Comparison of ENCODE assay signal across 9 cellular contexts in the genomic region with DNA sequence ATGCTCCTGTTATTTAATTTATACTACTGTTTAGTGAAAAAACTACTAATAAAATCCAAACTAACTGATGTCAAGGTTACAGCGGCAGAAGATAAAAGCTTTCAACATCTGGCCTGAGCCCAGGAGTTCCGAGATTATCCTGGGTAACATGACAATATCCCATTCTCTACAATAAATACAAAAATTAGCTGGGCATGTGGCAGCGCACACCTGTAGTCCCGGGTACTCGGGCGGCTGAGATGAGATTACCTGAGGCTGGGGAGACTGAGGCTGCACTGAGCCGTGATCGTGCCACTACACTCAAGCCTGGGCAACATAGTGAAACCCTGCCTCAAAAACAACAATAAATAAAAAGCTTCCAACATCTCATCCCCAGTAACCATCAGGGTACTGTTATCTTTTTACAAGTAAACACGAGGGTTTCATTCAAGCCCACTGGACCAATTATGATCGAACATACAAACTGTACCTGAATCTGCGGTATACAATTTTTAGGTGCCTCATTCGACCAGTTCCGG. TPM values are rescaled to one million over a fixed set of nuclear protein-coding genes. Genes with fewer than 3 reads are reported as not detected.
DNase-seq lines count a peak whose midpoint lies in the region; ATAC-seq, FAIRE-seq and TF ChIP-seq lines count a peak whose summit lies in the region.
"Had no signal": no experiment of that assay in that cellular context is flagged by ENCODE, and none has a peak within 500 bp of the region (broad histone marks: within the 10 kb centered on the region; RNA-seq: fewer than 3 reads in every experiment).

No MANE protein-coding gene starts in this region.

- H3K4me3 Mint-ChIP-seq in activated CD4-positive, alpha-beta T cell treated with anti-CD3 and anti-CD28 coated beads, Interleukin-2, amount 10 ng/mL, durations not matched to agents 24 days and 14 days, result peak overlapping the region; percentile 97
- peak overlapping the region; percentile 99 for H3K4me3 Mint-ChIP-seq in activated naive CD8-positive, alpha-beta T cell treated with anti-CD3 and anti-CD28 coated beads, Interleukin-2, amount 50 U/mL, for 24 hours

- H3K4me1 ChIP-seq in HepG2 (ENCODE audit: insufficient read depth, low read length), result peaks cover 50% of the 10 kb centered on the region
- H3K4me1 ChIP-seq in thyroid gland, result peaks cover 14 to 22% of the 10 kb centered on the region in 2 donors

- in situ Hi-C loops in HepG2 (cut with HindIII; ENCODE audit: extremely low pct_ligation_motif_present, low pct_unique_long_range_greater_than_20kb), result loop anchor here (5.0 kb wide), 1 partner anchor 76 kb away; a partner anchor contains a TSS

- no peak for TF ChIP-seq RAD21 in HepG2 (CRISPR knock-in tag; IDR thresholded peaks at IDR 0.05)

- no peak for TF ChIP-seq CTCF in HepG2 (CRISPR knock-in tag; IDR thresholded peaks at IDR 0.05)
- no peak for TF ChIP-seq CTCF in thyroid gland (IDR thresholded peaks at IDR 0.05)

- peak overlapping the region; percentile 84 for H3K27ac ChIP-seq in HepG2 (ENCODE audit: extremely low read length, insufficient read depth, low read length)
- peak overlapping the region in 2 of 3 donors; percentile 95 to 98 for H3K27ac ChIP-seq in thyroid gland

- H3K27me3 ChIP-seq in HepG2 (ENCODE audit: control insufficient read depth in 1 of 2, insufficient read depth in 2 of 2, low read length in 2 of 2) (no peaks in the 10 kb centered on the region; a peak in 1 of 5 replicates), thyroid gland (no peaks in the 10 kb centered on the region)

- peak overlapping the region; percentile 97 for H3K9ac ChIP-seq in HepG2 (ENCODE audit: insufficient read depth, low read depth, low read length)

- no peak for TF ChIP-seq EP300 in HepG2 (IDR thresholded peaks at IDR 0.05; ENCODE audit: low read depth in 2 of 2, low read length in 2 of 2)
- TF ChIP-seq EP300 in HepG2 (CRISPR knock-in tag; IDR thresholded peaks at IDR 0.05; ENCODE audit: borderline replicate concordance), result no peak

- H3K27me3 Mint-ChIP-seq in activated CD4-positive, alpha-beta T cell treated with anti-CD3 and anti-CD28 coated beads, Interleukin-2, amount 10 ng/mL, durations not matched to agents 24 days and 14 days, result no peaks in the 10 kb centered on the region
- H3K27me3 Mint-ChIP-seq in activated naive CD8-positive, alpha-beta T cell treated with anti-CD3 and anti-CD28 coated beads, Interleukin-2, amount 50 U/mL, for 24 hours, result no peaks in the 10 kb centered on the region

- ATAC-seq in activated naive CD8-positive, alpha-beta T cell treated with anti-CD3 and anti-CD28 coated beads, Interleukin-2, amount 50 U/mL, for 24 hours, result no peak
- no peak for ATAC-seq in HepG2
- ATAC-seq in GM18861 (IDR thresholded peaks at IDR 0.05; ENCODE audit: unreplicated experiment), result no peak
- ATAC-seq in GM21529 (IDR thresholded peaks at IDR 0.05; ENCODE audit: unreplicated experiment), result no peak

- WGBS in HepG2 (ENCODE audit: low lambda C conversion rate), result 5% methylated on average over 13 of the region's 13 CpGs
- 51 to 56% methylated on average over 13 of the region's 13 CpGs for WGBS in thyroid gland, 2 donors

- peaks cover 13 to 53% of the 10 kb centered on the region in 2 experiments for H3K36me3 ChIP-seq in HepG2 (replicated peaks in 1 of 2; ENCODE audit: control insufficient read depth in 1 of 2, insufficient read depth in 2 of 2, low read length in 2 of 2)
- peaks cover 43 to 45% of the 10 kb centered on the region in 2 donors for H3K36me3 ChIP-seq in thyroid gland

- peak overlapping the region; percentile 99 for H3K27ac Mint-ChIP-seq in activated CD4-positive, alpha-beta T cell treated with anti-CD3 and anti-CD28 coated beads, Interleukin-2, amount 10 ng/mL, durations not matched to agents 24 days and 14 days
- peak overlapping the region; percentile 100 for H3K27ac Mint-ChIP-seq in activated naive CD8-positive, alpha-beta T cell treated with anti-CD3 and anti-CD28 coated beads, Interleukin-2, amount 50 U/mL, for 24 hours

- peaks cover 62% of the 10 kb centered on the region for H3K36me3 Mint-ChIP-seq in activated CD4-positive, alpha-beta T cell treated with anti-CD3 and anti-CD28 coated beads, Interleukin-2, amount 10 ng/mL, durations not matched to agents 24 days and 14 days (ENCODE audit: low read depth)
- peaks cover 66% of the 10 kb centered on the region for H3K36me3 Mint-ChIP-seq in activated naive CD8-positive, alpha-beta T cell treated with anti-CD3 and anti-CD28 coated beads, Interleukin-2, amount 50 U/mL, for 24 hours (ENCODE audit: low read depth)

- H3K4me3 ChIP-seq in HepG2 (replicated peaks in 1 of 3; ENCODE audit: insufficient read depth in 1 of 3, low read depth in 2 of 3, low read length in 3 of 3), result peak overlapping the region; percentile 61 to 82 (median 82)
- peak overlapping the region in 2 of 3 donors; percentile 68 to 74 for H3K4me3 ChIP-seq in thyroid gland (replicated peaks in 1 of 3)

- H3K9me3 ChIP-seq in HepG2 (ENCODE audit: low read length) (no peaks in the 10 kb centered on the region), thyroid gland (no peaks in the 10 kb centered on the region)

- TF ChIP-seq POLR2A in HepG2 (IDR thresholded peaks at IDR 0.05; ENCODE audit: insufficient read depth in 1 of 2, low read depth in 2 of 2, low read length in 2 of 2) (0 out of 4 replicates have a peak, but pooled peaks of 1 of the 2 experiments have one; percentile 11), thyroid gland (IDR thresholded peaks at IDR 0.05) (no peak)

- no peak overlapping the region for H2AFZ ChIP-seq in HepG2 (ENCODE audit: low read length)

- intact Hi-C loops in activated CD4-positive, alpha-beta T cell treated with anti-CD3 and anti-CD28 coated beads, Interleukin-2, amount 10 ng/mL, durations not matched to agents 24 days and 14 days (cut with micrococcal nuclease), result loop anchor here (2.0 to 10.0 kb wide), 5 partner anchors 155 to 1619 kb away; a partner anchor contains a TSS
- intact Hi-C loops in HepG2 (cut with micrococcal nuclease; ENCODE audit: unreplicated experiment), result loop anchor here (1.0 to 2.0 kb wide), 3 partner anchors 35 to 79 kb away; a partner anchor contains a TSS
- intact Hi-C loops in thyroid gland (cut with DNase I), result no loop called here

- H3K4me2 ChIP-seq in HepG2 (ENCODE audit: low read depth, low read length), result peak overlapping the region; percentile 92

- H4K20me1 ChIP-seq in HepG2 (ENCODE audit: insufficient read depth, low read length), result peaks cover 50% of the 10 kb centered on the region

- CTCF ChIA-PET in HepG2 (lab: Yijun Ruan, JAX; ENCODE audit: low intra/inter-chr PET ratio, low total read pairs), result no interaction called here

- no peaks in the 10 kb centered on the region for H3K9me3 Mint-ChIP-seq in activated CD4-positive, alpha-beta T cell treated with anti-CD3 and anti-CD28 coated beads, Interleukin-2, amount 10 ng/mL, durations not matched to agents 24 days and 14 days
- H3K9me3 Mint-ChIP-seq in activated naive CD8-positive, alpha-beta T cell treated with anti-CD3 and anti-CD28 coated beads, Interleukin-2, amount 50 U/mL, for 24 hours, result no peaks in the 10 kb centered on the region

- H3K4me1 Mint-ChIP-seq in activated CD4-positive, alpha-beta T cell treated with anti-CD3 and anti-CD28 coated beads, Interleukin-2, amount 10 ng/mL, durations not matched to agents 24 days and 14 days, result peaks cover 50% of the 10 kb centered on the region
- H3K4me1 Mint-ChIP-seq in activated naive CD8-positive, alpha-beta T cell treated with anti-CD3 and anti-CD28 coated beads, Interleukin-2, amount 50 U/mL, for 24 hours, result peaks cover 64% of the 10 kb centered on the region

- H3K79me2 ChIP-seq in HepG2 (ENCODE audit: insufficient read depth, low read length), result peaks cover 27% of the 10 kb centered on the region

- FAIRE-seq in HepG2 (lab: Jason Lieb, UNC), result no peak

- POLR2A ChIA-PET in HepG2 (lab: Yijun Ruan, JAX), result interaction anchor here (1.1 to 1.7 kb wide), 2 partner anchors 10 to 42 kb away, joined by 3 to 5 read pairs; no protein-coding TSS in a partner anchor

- BruUV-seq in HepG2 (replicated peaks; lab: Mats Ljungman, UMichigan), result no TSS peak

- DNase-seq in activated CD4-positive, alpha-beta T cell treated with anti-CD3 and anti-CD28 coated beads, Interleukin-2, amount 10 ng/mL, durations not matched to agents 24 days and 14 days, result no peak
- DNase-seq in activated CD4-positive, alpha-beta T cell treated with anti-CD3 and anti-CD28 coated beads, Interleukin-2, amount 50 U/mL, for 1 hour, result no peak
- DNase-seq in activated naive CD8-positive, alpha-beta T cell treated with anti-CD3 and anti-CD28 coated beads, Interleukin-2, amount 50 U/mL, for 24 hours, result no peak
- DNase-seq in HepG2 (ENCODE audit: low spot score) (no peak), thyroid gland (no peak), HK-2 (ENCODE audit: unreplicated experiment) (no peak)
- DNase-seq: amniotic stem cell had no signal

RNA-seq across cellular contexts. Expression of a gene that starts 1.3 kb away (rescaled TPM):
- total RNA-seq in activated CD4-positive, alpha-beta T cell treated with anti-CD3 and anti-CD28 coated beads, Interleukin-2, amount 10 ng/mL, durations not matched to agents 24 days and 14 days, result 1,546 and 1,565 TPM in 2 replicates
- total RNA-seq in HepG2 (2016; rRNA removed; fragmentation: Illumina TruSeq; extraction: Trizol), result 1,981 and 2,192 TPM in 2 replicates
- total RNA-seq in HepG2 (2016; cell fraction: cytosol; rRNA removed; fragmentation: Illumina TruSeq; extraction: Trizol; ENCODE audit: low read depth), result 3,324 and 3,542 TPM in 2 replicates
- total RNA-seq in HepG2 (2016; cell fraction: insoluble cytoplasmic fraction; rRNA removed; fragmentation: Illumina TruSeq; extraction: Trizol), result 1,946 and 2,347 TPM in 2 replicates
- 4,900 and 5,247 TPM in 2 replicates for total RNA-seq in HepG2 (2016; cell fraction: membrane; rRNA removed; fragmentation: Illumina TruSeq; extraction: Trizol)
- total RNA-seq in HepG2 (2016; cell fraction: nucleus; rRNA removed; fragmentation: Illumina TruSeq; extraction: Trizol), result 696 and 786 TPM in 2 replicates
- 3,367 and 3,734 TPM in 2 replicates for polyA plus RNA-seq in HepG2 (2011; rRNA removed)
- polyA plus RNA-seq in HepG2 (2011; cell fraction: cytosol; rRNA removed), result 216 and 299 TPM in 2 replicates
- 168 and 341 TPM in 2 replicates for polyA plus RNA-seq in HepG2 (2011; cell fraction: nucleus; rRNA removed)
- 2,075 and 2,920 TPM in 2 replicates for polyA plus RNA-seq in HepG2 (2012)
- polyA plus RNA-seq in HepG2 (2016; cell fraction: cytosol; fragmentation: Illumina TruSeq; extraction: Trizol; ENCODE audit: low read depth), result 4,668 and 5,281 TPM in 2 replicates
- 2,672 and 2,701 TPM in 2 replicates for polyA plus RNA-seq in HepG2 (2016; cell fraction: insoluble cytoplasmic fraction; fragmentation: Illumina TruSeq; extraction: Trizol; ENCODE audit: low read depth)
- polyA plus RNA-seq in HepG2 (2016; cell fraction: membrane; fragmentation: Illumina TruSeq; extraction: Trizol; ENCODE audit: low read depth), result 6,074 and 6,302 TPM in 2 replicates
- polyA plus RNA-seq in HepG2 (2016; cell fraction: nucleus; fragmentation: Illumina TruSeq; extraction: Trizol; ENCODE audit: insufficient read depth, low read depth), result 1,552 and 1,570 TPM in 2 replicates
- 352 and 1,422 TPM in 2 replicates for polyA minus RNA-seq in HepG2 (2011; rRNA and poly(A)+ RNA removed; ENCODE audit: low replicate concordance)
- polyA minus RNA-seq in HepG2 (2011; cell fraction: cytosol; rRNA and poly(A)+ RNA removed), result 513 and 618 TPM in 2 replicates
- polyA minus RNA-seq in HepG2 (2011; cell fraction: nucleus; rRNA and poly(A)+ RNA removed), result 284 and 353 TPM in 2 replicates
- total RNA-seq in thyroid gland, result 100 to 1,000 TPM in 2 of 4 donors, 10 to 100 TPM in 2; 54.4 to 499 (median 123) TPM

RNA-seq across cellular contexts. Expression of a gene that starts 7.4 kb away (rescaled TPM):
- total RNA-seq in activated CD4-positive, alpha-beta T cell treated with anti-CD3 and anti-CD28 coated beads, Interleukin-2, amount 10 ng/mL, durations not matched to agents 24 days and 14 days, result 1.7 and 1.8 TPM in 2 replicates
- total RNA-seq in HepG2 (2016; rRNA removed; fragmentation: Illumina TruSeq; extraction: Trizol) (1.4 TPM in 2 replicates), thyroid gland (10 to 100 TPM; 15.9 to 32.1 (median 21.0) TPM)
- 0.71 and 1.1 TPM in 2 replicates for total RNA-seq in HepG2 (2016; cell fraction: cytosol; rRNA removed; fragmentation: Illumina TruSeq; extraction: Trizol; ENCODE audit: low read depth)
- total RNA-seq in HepG2 (2016; cell fraction: insoluble cytoplasmic fraction; rRNA removed; fragmentation: Illumina TruSeq; extraction: Trizol), result 1.2 and 1.6 TPM in 2 replicates
- total RNA-seq in HepG2 (2016; cell fraction: membrane; rRNA removed; fragmentation: Illumina TruSeq; extraction: Trizol), result 1.1 and 1.6 TPM in 2 replicates
- total RNA-seq in HepG2 (2016; cell fraction: nucleus; rRNA removed; fragmentation: Illumina TruSeq; extraction: Trizol), result 0.56 and 1.2 TPM in 2 replicates
- 0.33 and 0.39 TPM in 2 replicates for polyA plus RNA-seq in HepG2 (2011; rRNA removed)
- 0.16 and 0.31 TPM in 2 replicates for polyA plus RNA-seq in HepG2 (2011; cell fraction: cytosol; rRNA removed)
- polyA plus RNA-seq in HepG2 (2011; cell fraction: nucleus; rRNA removed), result 0.08 and 0.24 TPM in 2 replicates
- polyA plus RNA-seq in HepG2 (2012), result 0.43 and 0.58 TPM in 2 replicates
- polyA plus RNA-seq in HepG2 (2016; cell fraction: cytosol; fragmentation: Illumina TruSeq; extraction: Trizol; ENCODE audit: low read depth), result 0.05 TPM in 1 of 2 replicates, not detected in the other
- polyA plus RNA-seq in HepG2 (2016; cell fraction: insoluble cytoplasmic fraction; fragmentation: Illumina TruSeq; extraction: Trizol; ENCODE audit: low read depth), result 0.73 and 1.0 TPM in 2 replicates
- 0.08 and 0.15 TPM in 2 replicates for polyA plus RNA-seq in HepG2 (2016; cell fraction: membrane; fragmentation: Illumina TruSeq; extraction: Trizol; ENCODE audit: low read depth)
- 0.66 and 0.81 TPM in 2 replicates for polyA plus RNA-seq in HepG2 (2016; cell fraction: nucleus; fragmentation: Illumina TruSeq; extraction: Trizol; ENCODE audit: insufficient read depth, low read depth)
- 0.26 and 9.3 TPM in 2 replicates for polyA minus RNA-seq in HepG2 (2011; rRNA and poly(A)+ RNA removed; ENCODE audit: low replicate concordance)
- 0.20 TPM in 1 of 2 replicates, not detected in the other for polyA minus RNA-seq in HepG2 (2011; cell fraction: cytosol; rRNA and poly(A)+ RNA removed)
- polyA minus RNA-seq in HepG2 (2011; cell fraction: nucleus; rRNA and poly(A)+ RNA removed), result 0.26 and 0.62 TPM in 2 replicates

RNA-seq across cellular contexts. Expression of a gene that starts 35.6 kb away (rescaled TPM):
- 44.8 and 49.1 TPM in 2 replicates for total RNA-seq in activated CD4-positive, alpha-beta T cell treated with anti-CD3 and anti-CD28 coated beads, Interleukin-2, amount 10 ng/mL, durations not matched to agents 24 days and 14 days
- 58.0 and 78.7 TPM in 2 replicates for total RNA-seq in HepG2 (2016; rRNA removed; fragmentation: Illumina TruSeq; extraction: Trizol)
- total RNA-seq in HepG2 (2016; cell fraction: cytosol; rRNA removed; fragmentation: Illumina TruSeq; extraction: Trizol; ENCODE audit: low read depth), result 31.0 and 34.0 TPM in 2 replicates
- 56.3 and 76.7 TPM in 2 replicates for total RNA-seq in HepG2 (2016; cell fraction: insoluble cytoplasmic fraction; rRNA removed; fragmentation: Illumina TruSeq; extraction: Trizol)
- total RNA-seq in HepG2 (2016; cell fraction: membrane; rRNA removed; fragmentation: Illumina TruSeq; extraction: Trizol), result 28.2 and 36.2 TPM in 2 replicates
- total RNA-seq in HepG2 (2016; cell fraction: nucleus; rRNA removed; fragmentation: Illumina TruSeq; extraction: Trizol), result 48.6 and 60.5 TPM in 2 replicates
- polyA plus RNA-seq in HepG2 (2011; rRNA removed), result 29.0 and 36.6 TPM in 2 replicates
- 10.5 and 18.5 TPM in 2 replicates for polyA plus RNA-seq in HepG2 (2011; cell fraction: cytosol; rRNA removed)
- 38.2 and 50.6 TPM in 2 replicates for polyA plus RNA-seq in HepG2 (2011; cell fraction: nucleus; rRNA removed)
- 39.5 and 51.9 TPM in 2 replicates for polyA plus RNA-seq in HepG2 (2012)
- 1.4 and 1.5 TPM in 2 replicates for polyA plus RNA-seq in HepG2 (2016; cell fraction: cytosol; fragmentation: Illumina TruSeq; extraction: Trizol; ENCODE audit: low read depth)
- polyA plus RNA-seq in HepG2 (2016; cell fraction: insoluble cytoplasmic fraction; fragmentation: Illumina TruSeq; extraction: Trizol; ENCODE audit: low read depth), result 32.4 and 34.1 TPM in 2 replicates
- polyA plus RNA-seq in HepG2 (2016; cell fraction: membrane; fragmentation: Illumina TruSeq; extraction: Trizol; ENCODE audit: low read depth), result 3.2 and 4.1 TPM in 2 replicates
- 61.0 and 74.0 TPM in 2 replicates for polyA plus RNA-seq in HepG2 (2016; cell fraction: nucleus; fragmentation: Illumina TruSeq; extraction: Trizol; ENCODE audit: insufficient read depth, low read depth)
- 12.8 and 19.6 TPM in 2 replicates for polyA minus RNA-seq in HepG2 (2011; rRNA and poly(A)+ RNA removed; ENCODE audit: low replicate concordance)
- 42.8 and 49.6 TPM in 2 replicates for polyA minus RNA-seq in HepG2 (2011; cell fraction: cytosol; rRNA and poly(A)+ RNA removed)
- polyA minus RNA-seq in HepG2 (2011; cell fraction: nucleus; rRNA and poly(A)+ RNA removed), result 88.8 and 97.3 TPM in 2 replicates
- 100 to 1,000 TPM in 3 of 4 donors, 10 to 100 TPM in 1; 83.1 to 134 (median 116) TPM for total RNA-seq in thyroid gland
